In genomic region chr21:39184050-39184980, GRCh38 we compare ENCODE assay signal across 8 cellular contexts. TPM values are rescaled to one million over a fixed set of nuclear protein-coding genes. Genes with fewer than 3 reads are reported as not detected.
DNase-seq lines count a peak whose midpoint lies in the region; ATAC-seq, FAIRE-seq and TF ChIP-seq lines count a peak whose summit lies in the region.

No MANE protein-coding gene starts in this region.

- POLR2A ChIA-PET in WTC11 (lab: Charles Lee), result interaction anchor here (0.6 to 2.2 kb wide), 4 partner anchors 43 to 196 kb away, joined by 4 to 11 read pairs (median 4); partner anchors contain the start of gene HMGN1

- H3K9me3 ChIP-seq in right cardiac atrium (ENCODE audit: control insufficient read depth, low read length), result no peaks in the 10 kb centered on the region
- H3K9me3 ChIP-seq in small intestine (ENCODE audit: control insufficient read depth, low read depth), result no peaks in the 10 kb centered on the region

- no peaks in the 10 kb centered on the region for H3K9me3 Mint-ChIP-seq in GM23338
- no peaks in the 10 kb centered on the region for H3K9me3 Mint-ChIP-seq in WTC11

- H3K27ac Mint-ChIP-seq in GM23338 (peak overlapping the region; percentile 87), WTC11 (peak overlapping the region; percentile 95)

- H2AFZ ChIP-seq in GM23338, result no peak overlapping the region

- peaks cover 17% of the 10 kb centered on the region; the same call in 1 of the 2 replicates for H3K4me1 ChIP-seq in GM23338 (ENCODE audit: insufficient read depth)
- no peaks in the 10 kb centered on the region for H3K4me1 ChIP-seq in right cardiac atrium (ENCODE audit: control insufficient read depth, insufficient read depth, low read length)
- no peaks in the 10 kb centered on the region for H3K4me1 ChIP-seq in small intestine (ENCODE audit: control insufficient read depth in 2 of 2, insufficient read depth in 1 of 2, low read depth in 1 of 2, low read length in 1 of 2)

- CTCF ChIA-PET in WTC11 (lab: Charles Lee), result interaction anchor here (0.9 to 1.4 kb wide), 6 partner anchors 11 to 257 kb away, joined by 3 to 9 read pairs (median 4); no protein-coding TSS in a partner anchor

- H3K36me3 ChIP-seq in GM23338 (ENCODE audit: insufficient read depth) (no peaks in the 10 kb centered on the region), small intestine (ENCODE audit: control insufficient read depth in 2 of 2, insufficient read depth in 2 of 2, low read length in 2 of 2) (peaks cover 0 to 1% of the 10 kb centered on the region in 2 donors)

- H3K27me3 Mint-ChIP-seq in GM23338 (ENCODE audit: insufficient read depth, low read depth, poor library complexity) (peaks cover 8% of the 10 kb centered on the region), WTC11 (ENCODE audit: low read depth) (no peaks in the 10 kb centered on the region)

- peak overlapping the region; percentile 71 for H3K4me3 ChIP-seq in GM23338
- H3K4me3 ChIP-seq in right cardiac atrium (ENCODE audit: low read length), result peak overlapping the region; percentile 63
- peak overlapping the region; percentile 55 to 78 for H3K4me3 ChIP-seq in small intestine (ENCODE audit: low read depth in 1 of 2, low read length in 2 of 2)

- WGBS in right cardiac atrium, result 5% methylated on average over 22 of the region's 22 CpGs
- WGBS in small intestine, 3 donors, result 3 to 4% (median 4%) methylated on average over 22 of the region's 22 CpGs

- H3K27ac ChIP-seq in 22Rv1 (peak overlapping the region; percentile 79), GM23338 (ENCODE audit: low read depth) (peak overlapping the region; percentile 83; the same call in 1 of the 2 replicates), right cardiac atrium (ENCODE audit: low read length) (peak overlapping the region; percentile 81), small intestine (ENCODE audit: low read depth in 1 of 2, low read length in 1 of 2) (peak overlapping the region; percentile 81 to 90)

- peaks cover 8% of the 10 kb centered on the region for H4K20me1 ChIP-seq in GM23338 (replicated peaks; ENCODE audit: insufficient read depth)

- no peaks in the 10 kb centered on the region for H3K9me2 ChIP-seq in GM23338 (ENCODE audit: insufficient read depth)

- peaks cover 29% of the 10 kb centered on the region for H3K79me2 ChIP-seq in GM23338 (replicated peaks; ENCODE audit: insufficient read depth)

- H3K4me2 ChIP-seq in GM23338, result peak overlapping the region; percentile 80

- peaks cover 38% of the 10 kb centered on the region for H3K4me1 Mint-ChIP-seq in GM23338
- H3K4me1 Mint-ChIP-seq in WTC11, result peaks cover 43% of the 10 kb centered on the region

- intact Hi-C loops in right cardiac atrium (cut with DNase I), result no loop called here

- DNase-seq in GM23338 (ENCODE audit: low spot score), result no peak
- DNase-seq in WTC11 (ENCODE audit: low spot score), result no peak
- no peak for DNase-seq in right cardiac atrium
- peak; percentile 25 for DNase-seq in small intestine
- no peak for DNase-seq in stimulated activated CD4-positive, alpha-beta T cell treated with anti-CD3 and anti-CD28 coated beads, Interleukin-4, amount 100 ng/mL, for 1 hour

- no peaks in the 10 kb centered on the region for H3K27me3 ChIP-seq in GM23338 (ENCODE audit: insufficient read depth)
- no peaks in the 10 kb centered on the region for H3K27me3 ChIP-seq in right cardiac atrium (ENCODE audit: control insufficient read depth, insufficient read depth)
- H3K27me3 ChIP-seq in small intestine (ENCODE audit: control insufficient read depth in 2 of 2, insufficient read depth in 2 of 2, low read length in 2 of 2), result no peaks in the 10 kb centered on the region

- no peaks in the 10 kb centered on the region; the same call in 1 of the 2 replicates for H3F3A ChIP-seq in GM23338 (replicated peaks; ENCODE audit: low read depth)

- H3K36me3 Mint-ChIP-seq in GM23338 (ENCODE audit: low read depth) (peaks cover 17% of the 10 kb centered on the region), WTC11 (peaks cover 14% of the 10 kb centered on the region)

- TF ChIP-seq CTCF in 22Rv1 (IDR thresholded peaks at IDR 0.05) (no peak), GM23338 (conservative IDR thresholded peaks at IDR 0.05; ENCODE audit: low read depth in 2 of 2) (no peak), WTC11 (IDR thresholded peaks at IDR 0.05) (no peak)

- ATAC-seq in GM23338, result no peak
- no peak for ATAC-seq in WTC11
- ATAC-seq in right cardiac atrium, result no peak
- no peak for ATAC-seq in HG02642 (IDR thresholded peaks at IDR 0.05; ENCODE audit: poor library complexity, unreplicated experiment)
- no peak for ATAC-seq in GM21390 (IDR thresholded peaks at IDR 0.05; ENCODE audit: unreplicated experiment)

- no peak for FAIRE-seq in small intestine (lab: Jason Lieb, UNC)

- H3K4me3 Mint-ChIP-seq in GM23338 (peak overlapping the region; percentile 97), WTC11 (peak overlapping the region; percentile 92)

TF ChIP-seq in WTC11, 78 proteins besides CTCF, POLR2A, EP300 and RAD21:
- no peak for TF ChIP-seq KAT7 (CRISPR knock-in tag; IDR thresholded peaks at IDR 0.05; ENCODE audit: borderline replicate concordance)
- TF ChIP-seq STAT6 (CRISPR knock-in tag; conservative IDR thresholded peaks at IDR 0.05; ENCODE audit: low read depth), result no peak
- TF ChIP-seq GABPB1 (CRISPR knock-in tag; IDR thresholded peaks at IDR 0.05), result 0 out of 2 replicates have a peak, but pooled peaks have one; percentile 5
- no peak for TF ChIP-seq TCF7 (CRISPR knock-in tag; IDR thresholded peaks at IDR 0.05; ENCODE audit: low read depth)
- TF ChIP-seq ZMAT4 (CRISPR knock-in tag; IDR thresholded peaks at IDR 0.05), result 0 out of 2 replicates have a peak, but pooled peaks have one; percentile 10
- TF ChIP-seq NR3C1 (CRISPR knock-in tag; conservative IDR thresholded peaks at IDR 0.05; ENCODE audit: low read depth), result no peak
TF ChIP-seq in WTC11: peak in this region for 2.

RNA-seq across cellular contexts. Expression of gene PSMG1, which starts 1.1 kb away (rescaled TPM):
- 69.8 and 78.4 TPM in 2 replicates for total RNA-seq in GM23338 (2014; rRNA removed; shearing (Covaris generic))
- polyA plus RNA-seq in GM23338 (2016; fragmentation: Nextera tagmentation; extraction: Ambion mirVana) (154 and 158 TPM in 2 replicates), right cardiac atrium (28.9 TPM), small intestine (10 to 100 TPM; 27.3 to 62.8 (median 34.6) TPM)
- total RNA-seq in WTC11 (2021) (64.0 to 70.4 TPM (median 68.6 TPM) in 3 replicates), right cardiac atrium (10 to 100 TPM; 19.8 to 28.3 (median 23.7) TPM)
